38 cellular contexts compared by ENCODE assay signal in the genomic region with DNA sequence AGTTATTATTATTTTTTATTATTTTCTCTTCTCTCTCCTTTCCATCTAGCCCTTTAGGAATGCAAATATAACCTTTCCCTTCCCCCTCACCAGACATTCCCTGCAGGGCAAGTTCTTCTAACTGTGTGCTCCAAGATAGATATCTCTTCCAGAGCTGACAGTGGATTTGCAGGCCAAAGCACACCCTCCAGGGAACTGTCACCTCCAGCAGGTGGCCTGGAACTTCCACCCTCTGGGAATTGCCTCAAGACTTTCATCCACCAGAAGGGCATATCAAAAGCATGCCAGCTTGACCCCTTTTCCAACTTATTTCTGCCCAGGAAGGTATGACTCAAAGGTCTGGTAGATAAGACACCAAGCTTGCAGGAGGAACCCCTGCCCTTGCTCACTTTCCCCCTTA. TPM values are rescaled to one million over a fixed set of nuclear protein-coding genes. Genes with fewer than 3 reads are reported as not detected.
"Had no signal": no experiment of that assay in that cellular context is flagged by ENCODE, and none has a peak within 500 bp of the region (broad histone marks: within the 10 kb centered on the region; RNA-seq: fewer than 3 reads in every experiment).

No MANE protein-coding gene starts in this region.

- H3K36me3 ChIP-seq: ascending aorta, cardiac muscle cell had no signal

- DNase-seq: activated B cell treated with CpG ODN at 0.5 μM for 24 hours; activated CD4-positive, alpha-beta memory T cell treated with anti-CD3 and anti-CD28 coated beads, Interleukin-2, amount 10 ng/mL, durations not matched to agents 7 days and 5 days; activated CD4-positive, alpha-beta T cell treated with anti-CD3 and anti-CD28 coated beads for 1 hour; activated CD4-positive, alpha-beta T cell treated with anti-CD3 and anti-CD28 coated beads for 36 hours; activated CD4-positive, alpha-beta T cell treated with anti-CD3 and anti-CD28 coated beads for 48 hours; activated CD4-positive, alpha-beta T cell treated with anti-CD3 and anti-CD28 coated beads, Interleukin-2, amount 10 ng/mL, durations not matched to agents 7 days and 5 days; activated CD4-positive, alpha-beta T cell treated with anti-CD3 and anti-CD28 coated beads, Interleukin-2, amount 50 U/mL, for 48 hours; activated CD8-positive, alpha-beta memory T cell treated with anti-CD3 and anti-CD28 coated beads for 24 hours; activated CD8-positive, alpha-beta memory T cell treated with anti-CD3 and anti-CD28 coated beads, Interleukin-2, amount 10 ng/mL, durations not matched to agents 7 days and 5 days; activated CD8-positive, alpha-beta memory T cell treated with anti-CD3 and anti-CD28 coated beads, Interleukin-2, amount 50 U/mL, for 48 hours; activated CD8-positive, alpha-beta T cell treated with anti-CD3 and anti-CD28 coated beads, Interleukin-2, amount 10 ng/mL, durations not matched to agents 7 days and 5 days; activated effector memory CD4-positive, alpha-beta T cell treated with Interleukin-2 at 50 U/mL for 16 hours; activated gamma-delta T cell; activated naive CD4-positive, alpha-beta T cell treated with anti-CD3 and anti-CD28 coated beads, Interleukin-2, amount 10 ng/mL, durations not matched to agents 7 days and 5 days; activated naive CD4-positive, alpha-beta T cell treated with Interleukin-2 at 50 U/mL for 16 hours; activated naive CD8-positive, alpha-beta T cell treated with anti-CD3 and anti-CD28 coated beads, Interleukin-2, amount 10 ng/mL, durations not matched to agents 7 days and 5 days; activated naive CD8-positive, alpha-beta T cell treated with anti-CD3 and anti-CD28 coated beads, Interleukin-2, amount 50 U/mL, for 24 hours; activated T-cell treated with anti-CD3 and anti-CD28 coated beads, Interleukin-2, amount 50 U/mL, for 24 hours; activated T-cell treated with anti-CD3 and anti-CD28 coated beads, Interleukin-2, amount 50 U/mL, for 48 hours; amygdala; anterior cingulate cortex; caudate nucleus; cerebellar nuclear complex; T-helper 1 cell; T-helper 2 cell; T-helper 9 cell had no signal

- H3K9me3 Mint-ChIP-seq: activated B cell treated with CpG ODN at 0.5 μM for 24 hours; activated CD4-positive, alpha-beta memory T cell treated with anti-CD3 and anti-CD28 coated beads, Interleukin-2, amount 10 ng/mL, durations not matched to agents 7 days and 5 days; activated CD4-positive, alpha-beta T cell treated with anti-CD3 and anti-CD28 coated beads, Interleukin-2, amount 10 ng/mL, durations not matched to agents 7 days and 5 days; activated naive CD4-positive, alpha-beta T cell treated with anti-CD3 and anti-CD28 coated beads, Interleukin-2, amount 10 ng/mL, durations not matched to agents 7 days and 5 days; activated naive CD4-positive, alpha-beta T cell treated with anti-CD3 and anti-CD28 coated beads, Interleukin-2, amount 50 U/mL, for 24 hours; activated naive CD8-positive, alpha-beta T cell treated with anti-CD3 and anti-CD28 coated beads, Interleukin-2, amount 10 ng/mL, durations not matched to agents 7 days and 5 days; activated naive CD8-positive, alpha-beta T cell treated with anti-CD3 and anti-CD28 coated beads, Interleukin-2, amount 50 U/mL, for 24 hours; activated T-cell treated with anti-CD3 and anti-CD28 coated beads, Interleukin-2, amount 50 U/mL, for 24 hours; activated T-helper 2 cell treated with anti-CD3 and anti-CD28 coated beads, Interferon-gamma antibody, Interleukin-2, Interleukin-4, amounts not matched to agents 10 μg/mL and 5 μg/mL and 100 μg/mL, durations not matched to agents 14 hours and 24 hours and 36 hours; central memory CD8-positive, alpha-beta T cell; T-helper 1 cell treated with Interleukin-12 subunit alpha and Interleukin-12 subunit beta and Interleukin-4 antibody, amounts not matched to agents 30 μg/mL and 1 μg/mL, for 36 hours; T-helper 2 cell treated with Interferon-gamma antibody and Interleukin-4, amounts not matched to agents 5 μg/mL and 100 μg/mL, for 36 hours had no signal

- H3K4me3 ChIP-seq: ascending aorta, cardiac muscle cell had no signal

- H3K27me3 ChIP-seq: ascending aorta, cardiac muscle cell had no signal

- H3K9me3 ChIP-seq: ascending aorta had no signal

- FAIRE-seq: bronchial epithelial cell, TTC549 had no signal

- ATAC-seq: activated CD4-positive, alpha-beta T cell treated with anti-CD3 and anti-CD28 coated beads for 36 hours; activated CD8-positive, alpha-beta memory T cell treated with anti-CD3 and anti-CD28 coated beads, Interleukin-2, amount 10 ng/mL, durations not matched to agents 7 days and 5 days; activated CD8-positive, alpha-beta T cell treated with anti-CD3 and anti-CD28 coated beads, Interleukin-2, amount 10 ng/mL, durations not matched to agents 7 days and 5 days; activated naive CD8-positive, alpha-beta T cell treated with anti-CD3 and anti-CD28 coated beads, Interleukin-2, amount 50 U/mL, for 24 hours had no signal

- H3K36me3 Mint-ChIP-seq: activated CD8-positive, alpha-beta memory T cell treated with anti-CD3 and anti-CD28 coated beads, Interleukin-2, amount 10 ng/mL, durations not matched to agents 7 days and 5 days; activated naive CD4-positive, alpha-beta T cell treated with anti-CD3 and anti-CD28 coated beads, Interleukin-2, amount 10 ng/mL, durations not matched to agents 7 days and 5 days; activated naive CD4-positive, alpha-beta T cell treated with anti-CD3 and anti-CD28 coated beads, Interleukin-2, amount 50 U/mL, for 24 hours; activated naive CD8-positive, alpha-beta T cell; activated naive CD8-positive, alpha-beta T cell treated with anti-CD3 and anti-CD28 coated beads, Interleukin-2, amount 10 ng/mL, durations not matched to agents 7 days and 5 days; brain had no signal

- H3K4me3 Mint-ChIP-seq: activated B cell treated with CpG ODN at 0.5 μM for 24 hours; activated CD4-positive, alpha-beta memory T cell treated with anti-CD3 and anti-CD28 coated beads, Interleukin-2, amount 10 ng/mL, durations not matched to agents 7 days and 5 days; activated CD4-positive, alpha-beta T cell treated with anti-CD3 and anti-CD28 coated beads for 36 hours; activated CD4-positive, alpha-beta T cell treated with anti-CD3 and anti-CD28 coated beads, Interleukin-2, amount 10 ng/mL, durations not matched to agents 7 days and 5 days; activated CD8-positive, alpha-beta memory T cell treated with anti-CD3 and anti-CD28 coated beads, Interleukin-2, amount 10 ng/mL, durations not matched to agents 7 days and 5 days; activated CD8-positive, alpha-beta T cell treated with anti-CD3 and anti-CD28 coated beads, Interleukin-2, amount 10 ng/mL, durations not matched to agents 7 days and 5 days; activated naive CD4-positive, alpha-beta T cell treated with anti-CD3 and anti-CD28 coated beads, Interleukin-2, amount 10 ng/mL, durations not matched to agents 7 days and 5 days; activated naive CD4-positive, alpha-beta T cell treated with anti-CD3 and anti-CD28 coated beads, Interleukin-2, amount 50 U/mL, for 24 hours; activated naive CD8-positive, alpha-beta T cell; activated naive CD8-positive, alpha-beta T cell treated with anti-CD3 and anti-CD28 coated beads, Interleukin-2, amount 10 ng/mL, durations not matched to agents 7 days and 5 days; activated naive CD8-positive, alpha-beta T cell treated with anti-CD3 and anti-CD28 coated beads, Interleukin-2, amount 50 U/mL, for 24 hours; activated T-cell treated with anti-CD3 and anti-CD28 coated beads, Interleukin-2, amount 50 U/mL, for 24 hours; brain; central memory CD8-positive, alpha-beta T cell; T-helper 1 cell treated with Interleukin-12 subunit alpha and Interleukin-12 subunit beta and Interleukin-4 antibody, amounts not matched to agents 30 μg/mL and 1 μg/mL, for 36 hours; T-helper 2 cell treated with Interferon-gamma antibody and Interleukin-4, amounts not matched to agents 5 μg/mL and 100 μg/mL, for 36 hours had no signal

- H3K4me1 Mint-ChIP-seq: activated CD4-positive, alpha-beta memory T cell treated with anti-CD3 and anti-CD28 coated beads, Interleukin-2, amount 10 ng/mL, durations not matched to agents 7 days and 5 days; activated CD8-positive, alpha-beta memory T cell treated with anti-CD3 and anti-CD28 coated beads, Interleukin-2, amount 10 ng/mL, durations not matched to agents 7 days and 5 days; activated naive CD4-positive, alpha-beta T cell treated with anti-CD3 and anti-CD28 coated beads, Interleukin-2, amount 10 ng/mL, durations not matched to agents 7 days and 5 days; activated naive CD4-positive, alpha-beta T cell treated with anti-CD3 and anti-CD28 coated beads, Interleukin-2, amount 50 U/mL, for 24 hours; activated naive CD8-positive, alpha-beta T cell treated with anti-CD3 and anti-CD28 coated beads, Interleukin-2, amount 50 U/mL, for 24 hours; central memory CD8-positive, alpha-beta T cell had no signal

- H3K27ac Mint-ChIP-seq: activated B cell treated with CpG ODN at 0.5 μM for 24 hours; activated CD4-positive, alpha-beta memory T cell treated with anti-CD3 and anti-CD28 coated beads, Interleukin-2, amount 10 ng/mL, durations not matched to agents 7 days and 5 days; activated CD4-positive, alpha-beta T cell treated with anti-CD3 and anti-CD28 coated beads for 36 hours; activated CD4-positive, alpha-beta T cell treated with anti-CD3 and anti-CD28 coated beads, Interleukin-2, amount 10 ng/mL, durations not matched to agents 7 days and 5 days; activated CD8-positive, alpha-beta memory T cell treated with anti-CD3 and anti-CD28 coated beads, Interleukin-2, amount 10 ng/mL, durations not matched to agents 7 days and 5 days; activated CD8-positive, alpha-beta T cell treated with anti-CD3 and anti-CD28 coated beads, Interleukin-2, amount 10 ng/mL, durations not matched to agents 7 days and 5 days; activated naive CD4-positive, alpha-beta T cell treated with anti-CD3 and anti-CD28 coated beads, Interleukin-2, amount 10 ng/mL, durations not matched to agents 7 days and 5 days; activated naive CD4-positive, alpha-beta T cell treated with anti-CD3 and anti-CD28 coated beads, Interleukin-2, amount 50 U/mL, for 24 hours; activated naive CD8-positive, alpha-beta T cell; activated naive CD8-positive, alpha-beta T cell treated with anti-CD3 and anti-CD28 coated beads, Interleukin-2, amount 10 ng/mL, durations not matched to agents 7 days and 5 days; activated naive CD8-positive, alpha-beta T cell treated with anti-CD3 and anti-CD28 coated beads, Interleukin-2, amount 50 U/mL, for 24 hours; activated T-cell treated with anti-CD3 and anti-CD28 coated beads, Interleukin-2, amount 50 U/mL, for 24 hours; activated T-helper 2 cell treated with anti-CD3 and anti-CD28 coated beads, Interferon-gamma antibody, Interleukin-2, Interleukin-4, amounts not matched to agents 10 μg/mL and 5 μg/mL and 100 μg/mL, durations not matched to agents 14 hours and 24 hours and 36 hours; brain; T-helper 1 cell treated with Interleukin-12 subunit alpha and Interleukin-12 subunit beta and Interleukin-4 antibody, amounts not matched to agents 30 μg/mL and 1 μg/mL, for 36 hours; T-helper 2 cell treated with Interferon-gamma antibody and Interleukin-4, amounts not matched to agents 5 μg/mL and 100 μg/mL, for 36 hours had no signal

- H3K27ac ChIP-seq: ascending aorta, cardiac muscle cell, VCaP had no signal

RNA-seq across cellular contexts. Expression of a gene that starts 13.6 kb away (rescaled TPM):
- total RNA-seq: activated CD4-positive, alpha-beta memory T cell treated with anti-CD3 and anti-CD28 coated beads, Interleukin-2, amount 10 ng/mL, durations not matched to agents 7 days and 5 days; activated CD4-positive, alpha-beta T cell treated with anti-CD3 and anti-CD28 coated beads for 36 hours; activated CD4-positive, alpha-beta T cell treated with anti-CD3 and anti-CD28 coated beads, Interleukin-2, amount 10 ng/mL, durations not matched to agents 7 days and 5 days; activated CD8-positive, alpha-beta memory T cell treated with anti-CD3 and anti-CD28 coated beads, Interleukin-2, amount 10 ng/mL, durations not matched to agents 7 days and 5 days; activated CD8-positive, alpha-beta T cell treated with anti-CD3 and anti-CD28 coated beads, Interleukin-2, amount 10 ng/mL, durations not matched to agents 7 days and 5 days; activated naive CD8-positive, alpha-beta T cell treated with anti-CD3 and anti-CD28 coated beads, Interleukin-2, amount 10 ng/mL, durations not matched to agents 7 days and 5 days; activated T-helper 2 cell treated with anti-CD3 and anti-CD28 coated beads, Interferon-gamma antibody, Interleukin-2, Interleukin-4, amounts not matched to agents 10 μg/mL and 5 μg/mL and 100 μg/mL, durations not matched to agents 14 hours and 24 hours and 36 hours; bronchial epithelial cell had no signal
